22 cellular contexts compared by ENCODE assay signal in genomic region chr15:87935583-87935982, GRCh38.
"Had no signal": no experiment of that assay in that cellular context is flagged by ENCODE, and none has a peak within 500 bp of the region (broad histone marks: within the 10 kb centered on the region; RNA-seq: fewer than 3 reads in every experiment).

No MANE protein-coding gene starts in this region.

- DNase-seq: colonic mucosa; cortex of kidney; effector CD8-positive, alpha-beta T cell; effector memory CD8-positive, alpha-beta T cell; endodermal cell; erythroblast; esophagus squamous epithelium; foreskin keratinocyte; heart left ventricle; left cardiac atrium; left ventricle myocardium inferior; lower lobe of right lung; mesenchymal stem cell; mucosa of descending colon had no signal

- H3K4me3 ChIP-seq: colonic mucosa, esophagus squamous epithelium, gastroesophageal sphincter, heart left ventricle, hepatocyte, left ventricle myocardium inferior, lower lobe of right lung, mucosa of descending colon had no signal

- H3K4me1 Mint-ChIP-seq: central memory CD8-positive, alpha-beta T cell; endodermal cell had no signal

- H3K36me3 Mint-ChIP-seq: mesothelial cell of epicardium had no signal

- H3K4me1 ChIP-seq: colonic mucosa, esophagus squamous epithelium, foreskin keratinocyte, gastroesophageal sphincter, lower lobe of right lung had no signal

- H3K9me3 Mint-ChIP-seq: central memory CD8-positive, alpha-beta T cell; dendritic cell treated with granulocyte-macrophage colony-stimulating factor and Interleukin-4, amounts not matched to agents 40 ng/mL and 50 ng/mL, for 4 days; endodermal cell; mesothelial cell of epicardium had no signal

- H3K27me3 ChIP-seq: colonic mucosa, esophagus squamous epithelium, foreskin keratinocyte, heart left ventricle, hepatocyte had no signal

- H3K9me3 ChIP-seq: colonic mucosa, esophagus squamous epithelium, gastroesophageal sphincter, heart left ventricle, left ventricle myocardium inferior, lower lobe of right lung, mucosa of descending colon had no signal

- H3K27ac Mint-ChIP-seq: dendritic cell treated with granulocyte-macrophage colony-stimulating factor and Interleukin-4, amounts not matched to agents 40 ng/mL and 50 ng/mL, for 4 days; effector memory CD8-positive, alpha-beta T cell; endodermal cell; mesothelial cell of epicardium had no signal

- H3K4me3 Mint-ChIP-seq: central memory CD8-positive, alpha-beta T cell; dendritic cell treated with granulocyte-macrophage colony-stimulating factor and Interleukin-4, amounts not matched to agents 40 ng/mL and 50 ng/mL, for 4 days; effector memory CD8-positive, alpha-beta T cell; endodermal cell; mesothelial cell of epicardium had no signal

- ATAC-seq: effector memory CD8-positive, alpha-beta T cell; esophagus mucosa; foreskin keratinocyte; gastroesophageal sphincter; left cardiac atrium; left lobe of liver; lower lobe of right lung; mucosa of descending colon had no signal

- H3K27ac ChIP-seq: colonic mucosa, epithelial cell of prostate, esophagus squamous epithelium, foreskin keratinocyte, gastroesophageal sphincter, heart left ventricle, hepatocyte, left ventricle myocardium inferior, lower lobe of right lung had no signal

- H3K27me3 Mint-ChIP-seq: central memory CD8-positive, alpha-beta T cell; effector memory CD8-positive, alpha-beta T cell had no signal
